Comparison of ENCODE assay signal across 1 cellular context in genomic region chr1:36400825-36401601, GRCh38.
TF ChIP-seq lines count a peak whose summit lies in the region.

No MANE protein-coding gene starts in this region.

TF ChIP-seq in HEK293, 187 proteins besides CTCF, POLR2A, EP300 and RAD21 (continued from another document):
- TF ChIP-seq REST (tag by site-specific recombination; IDR thresholded peaks at IDR 0.05): no peak
- TF ChIP-seq ZNF404 (tag by site-specific recombination; IDR thresholded peaks at IDR 0.05): no peak
- peak; percentile 84 for TF ChIP-seq PATZ1 (tag by site-specific recombination; IDR thresholded peaks at IDR 0.05)
- TF ChIP-seq PRDM10 (tag by site-specific recombination; IDR thresholded peaks at IDR 0.05): peak; percentile 37; the same call in 1 of the 2 replicates
- peak; percentile 23; the same call in 1 of the 2 replicates for TF ChIP-seq ZBTB48 (tag by site-specific recombination; IDR thresholded peaks at IDR 0.05)
- no peak for TF ChIP-seq ZNF239 (tag by site-specific recombination; IDR thresholded peaks at IDR 0.05)
- no peak for TF ChIP-seq ZNF624 (tag by site-specific recombination; IDR thresholded peaks at IDR 0.05)
- peak; percentile 84; the same call in 1 of the 2 replicates for TF ChIP-seq ZNF561 (tag by site-specific recombination; IDR thresholded peaks at IDR 0.05; ENCODE audit: borderline replicate concordance)
- no peak for TF ChIP-seq BCL6B (tag by site-specific recombination; IDR thresholded peaks at IDR 0.05)
- 0 out of 2 replicates have a peak, but pooled peaks have one; percentile 22 for TF ChIP-seq ZBTB10 (tag by site-specific recombination; IDR thresholded peaks at IDR 0.05)
- no peak for TF ChIP-seq ZNF521 (tag by site-specific recombination; IDR thresholded peaks at IDR 0.05)
- no peak for TF ChIP-seq ZNF623 (tag by site-specific recombination; IDR thresholded peaks at IDR 0.05)
- peak; percentile 93 for TF ChIP-seq ZNF660 (tag by site-specific recombination; IDR thresholded peaks at IDR 0.05)
- TF ChIP-seq ZNF610 (tag by site-specific recombination; IDR thresholded peaks at IDR 0.05; ENCODE audit: borderline replicate concordance): no peak
- peak; percentile 82 for TF ChIP-seq KLF9 (tag by site-specific recombination; IDR thresholded peaks at IDR 0.05; ENCODE audit: low read depth)
- peak; percentile 79; the same call in 1 of the 2 replicates for TF ChIP-seq KLF16 (tag by site-specific recombination; IDR thresholded peaks at IDR 0.05)
- TF ChIP-seq ZNF791 (tag by site-specific recombination; IDR thresholded peaks at IDR 0.05): no peak
- TF ChIP-seq ZNF23 (tag by site-specific recombination; IDR thresholded peaks at IDR 0.05; ENCODE audit: borderline replicate concordance): peak; percentile 18; the same call in 1 of the 2 replicates
- no peak for TF ChIP-seq ZNF433 (tag by site-specific recombination; IDR thresholded peaks at IDR 0.05; ENCODE audit: low read depth)
- TF ChIP-seq KLF17 (tag by site-specific recombination; IDR thresholded peaks at IDR 0.05): peak; percentile 80
